8 cellular contexts compared by ENCODE assay signal in the genomic region with DNA sequence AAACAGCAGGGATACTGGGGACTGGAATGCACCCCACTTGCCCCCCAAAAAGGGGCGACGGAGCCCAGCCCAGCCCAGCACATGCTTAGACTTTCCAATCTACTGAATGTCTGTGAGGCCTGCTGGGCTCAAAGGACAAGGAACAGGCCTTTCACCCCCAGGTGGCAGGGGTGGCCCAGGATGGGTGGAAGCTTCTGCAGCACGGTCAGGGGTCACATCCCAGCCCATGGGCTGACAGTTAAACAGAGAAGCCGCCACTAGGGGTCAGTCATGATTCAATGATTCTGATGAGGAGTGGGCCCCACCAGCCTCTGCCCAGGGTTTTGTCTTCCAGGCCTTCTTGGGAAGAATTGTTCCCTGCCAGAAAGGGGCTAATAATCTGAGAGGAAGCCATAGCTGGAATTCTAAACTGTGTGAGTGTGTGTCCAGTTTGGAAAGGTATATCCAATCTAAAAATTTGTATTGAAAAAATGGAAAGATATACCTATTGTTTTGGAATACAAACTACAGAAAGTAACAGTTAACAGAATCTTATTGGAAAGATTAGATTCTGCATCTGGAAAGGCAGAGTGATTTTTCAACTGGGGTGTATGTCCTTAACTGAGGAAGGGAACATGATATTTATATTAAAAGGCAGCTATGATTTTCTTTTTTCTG. TPM values are rescaled to one million over a fixed set of nuclear protein-coding genes. Genes with fewer than 3 reads are reported as not detected.
DNase-seq lines count a peak whose midpoint lies in the region; ATAC-seq and TF ChIP-seq lines count a peak whose summit lies in the region.

No MANE protein-coding gene starts in this region.

- H3K4me2 ChIP-seq in OCI-LY7 (ENCODE audit: low read length) (no peak overlapping the region), hepatocyte (no peak overlapping the region)

- H3K4me1 Mint-ChIP-seq in activated naive CD4-positive, alpha-beta T cell treated with anti-CD3 and anti-CD28 coated beads for 36 hours (ENCODE audit: low read depth), result peaks cover 8% of the 10 kb centered on the region

- intact Hi-C loops in OCI-LY7 (cut with micrococcal nuclease; ENCODE audit: unreplicated experiment), result loop anchor here (1.0 to 5.0 kb wide), 2 partner anchors 71 to 114 kb away; no protein-coding TSS in a partner anchor
- intact Hi-C loops in activated naive CD4-positive, alpha-beta T cell treated with anti-CD3 and anti-CD28 coated beads for 36 hours (cut with micrococcal nuclease), result loop anchor here (1.0 to 5.0 kb wide), 3 partner anchors 60 to 114 kb away; no protein-coding TSS in a partner anchor

- H3K27ac ChIP-seq in HL-60 (replicated peaks) (no peak overlapping the region), OCI-LY7 (ENCODE audit: low read depth, low read length, poor library complexity, severe bottlenecking) (no peak overlapping the region), hepatocyte (no peak overlapping the region)

- TF ChIP-seq CTCF in HL-60 (IDR thresholded peaks at IDR 0.05; ENCODE audit: insufficient read depth, low read length) (peak; percentile 45), OCI-LY7 (conservative IDR thresholded peaks at IDR 0.05; ENCODE audit: low read length) (peak; percentile 86), hepatocyte (IDR thresholded peaks at IDR 0.05; ENCODE audit: poor library complexity) (peak; percentile 72)

- H3K4me3 Mint-ChIP-seq in activated naive CD4-positive, alpha-beta T cell treated with anti-CD3 and anti-CD28 coated beads for 36 hours, result no peak overlapping the region

- no peak overlapping the region for H3K4me3 ChIP-seq in HL-60 (replicated peaks; ENCODE audit: insufficient read depth, low read length)
- no peak overlapping the region for H3K4me3 ChIP-seq in OCI-LY7 (ENCODE audit: low read depth, low read length, poor library complexity, severe bottlenecking)
- H3K4me3 ChIP-seq in hepatocyte, result no peak overlapping the region

- H3K36me3 Mint-ChIP-seq in activated naive CD4-positive, alpha-beta T cell treated with anti-CD3 and anti-CD28 coated beads for 36 hours (ENCODE audit: low read depth), result no peaks in the 10 kb centered on the region

- H3K4me1 ChIP-seq in OCI-LY7 (ENCODE audit: insufficient read depth, low read length, poor library complexity, severe bottlenecking) (no peaks in the 10 kb centered on the region), hepatocyte (ENCODE audit: insufficient read depth) (peaks cover 13% of the 10 kb centered on the region)

- H2AFZ ChIP-seq in OCI-LY7 (ENCODE audit: low read length) (no peak overlapping the region), hepatocyte (no peak overlapping the region)

- WGBS in hepatocyte (ENCODE audit: low lambda C conversion rate, missing lambda C conversion rate), result 50% methylated on average over 4 of the region's 4 CpGs

- ATAC-seq in HG03439 (IDR thresholded peaks at IDR 0.05; ENCODE audit: unreplicated experiment) (no peak), GM18520 (IDR thresholded peaks at IDR 0.05; ENCODE audit: unreplicated experiment) (no peak)

- H3K27ac Mint-ChIP-seq in activated naive CD4-positive, alpha-beta T cell treated with anti-CD3 and anti-CD28 coated beads for 36 hours, result no peak overlapping the region

- in situ Hi-C loops in Caki2 (cut with HindIII; ENCODE audit: low pct_unique_long_range_greater_than_20kb, low sequenced_read_pairs), result no loop called here

- no TSS peak for BruUV-seq in OCI-LY7 (replicated peaks; lab: Mats Ljungman, UMichigan)

- H3K9me3 Mint-ChIP-seq in activated naive CD4-positive, alpha-beta T cell treated with anti-CD3 and anti-CD28 coated beads for 36 hours, result no peaks in the 10 kb centered on the region

- no peaks in the 10 kb centered on the region for H3K9me2 ChIP-seq in OCI-LY7 (ENCODE audit: insufficient read depth, low read length)
- H3K9me2 ChIP-seq in hepatocyte (replicated peaks; ENCODE audit: insufficient read depth), result no peaks in the 10 kb centered on the region

- POLR2A ChIA-PET in OCI-LY7 (lab: Charles Lee), result no interaction called here

- peaks cover 18% of the 10 kb centered on the region for H3K27me3 Mint-ChIP-seq in activated naive CD4-positive, alpha-beta T cell treated with anti-CD3 and anti-CD28 coated beads for 36 hours (ENCODE audit: low read depth)

- H3K79me2 ChIP-seq in OCI-LY7 (ENCODE audit: insufficient read depth, low read depth, low read length), result no peaks in the 10 kb centered on the region
- no peaks in the 10 kb centered on the region for H3K79me2 ChIP-seq in hepatocyte

- H3K36me3 ChIP-seq in OCI-LY7 (ENCODE audit: insufficient read depth, low read length) (no peaks in the 10 kb centered on the region), hepatocyte (replicated peaks; ENCODE audit: insufficient read depth, low read depth) (no peaks in the 10 kb centered on the region)

- CTCF ChIA-PET in OCI-LY7 (lab: Charles Lee; ENCODE audit: unreplicated experiment), result no interaction called here
- CTCF ChIA-PET in activated naive CD4-positive, alpha-beta T cell treated with anti-CD3 and anti-CD28 coated beads for 36 hours (lab: Charles Lee), result interaction anchor here (0.7 to 7.1 kb wide), 9 partner anchors 20 to 170 kb away, joined by 3 to 102 read pairs (median 3); no protein-coding TSS in a partner anchor

- no peaks in the 10 kb centered on the region for H4K20me1 ChIP-seq in OCI-LY7 (ENCODE audit: insufficient read depth, low read length)
- no peaks in the 10 kb centered on the region for H4K20me1 ChIP-seq in hepatocyte (ENCODE audit: insufficient read depth, poor library complexity, severe bottlenecking)

- H3K27me3 ChIP-seq in HL-60 (ENCODE audit: insufficient read depth, poor library complexity, severe bottlenecking) (peaks cover 22% of the 10 kb centered on the region), hepatocyte (peaks cover 8% of the 10 kb centered on the region)

- no peaks in the 10 kb centered on the region for H3K9me3 ChIP-seq in OCI-LY7 (ENCODE audit: low read length)
- H3K9me3 ChIP-seq in hepatocyte (ENCODE audit: low read depth), result no peaks in the 10 kb centered on the region

- DNase-seq in Caki2 (ENCODE audit: low read depth) (peak; percentile 19), HL-60 (ENCODE audit: low read depth in 1 of 2, low spot score in 1 of 2) (peak in 1 of 2 experiments; percentile 41), OCI-LY7 (ENCODE audit: low spot score) (peak; percentile 63), hepatocyte (ENCODE audit: low spot score) (peak; percentile 84)
- DNase-seq in activated naive CD4-positive, alpha-beta T cell treated with anti-CD3 and anti-CD28 coated beads for 36 hours, result peak; percentile 75
- peak; percentile 43 for DNase-seq in stimulated activated CD4-positive, alpha-beta T cell treated with anti-CD3 and anti-CD28 coated beads, Interleukin-12 subunit alpha, Interleukin-12 subunit beta, amount 100 ng/mL, for 4 hours

RNA-seq across cellular contexts. Expression of gene CHRNB4, which starts 2.2 kb away (rescaled TPM):
- 6.5 TPM in 1 of 2 replicates, not detected in the other for total RNA-seq in Caki2 (2014; rRNA removed; shearing (Covaris generic); ENCODE audit: low replicate concordance)
- total RNA-seq in OCI-LY7 (2014; rRNA removed; shearing (Covaris generic)), result not detected in 2 replicates
- total RNA-seq in OCI-LY7 (2022), result not detected in 2 replicates
- not detected for total RNA-seq in activated naive CD4-positive, alpha-beta T cell treated with anti-CD3 and anti-CD28 coated beads for 36 hours
- total RNA-seq in hepatocyte, result not detected in 2 replicates
- 0.48 TPM in 1 of 2 replicates, not detected in the other for polyA plus RNA-seq in hepatocyte

RNA-seq across cellular contexts. Expression of gene CHRNA3, which starts 18.0 kb away (rescaled TPM):
- not detected in 2 replicates for total RNA-seq in Caki2 (2014; rRNA removed; shearing (Covaris generic); ENCODE audit: low replicate concordance)
- total RNA-seq in OCI-LY7 (2014; rRNA removed; shearing (Covaris generic)), result not detected in 2 replicates
- not detected in 2 replicates for total RNA-seq in OCI-LY7 (2022)
- total RNA-seq in activated naive CD4-positive, alpha-beta T cell treated with anti-CD3 and anti-CD28 coated beads for 36 hours, result not detected
- total RNA-seq in hepatocyte, result 0.12 and 2.3 TPM in 2 replicates
- polyA plus RNA-seq in hepatocyte, result 1.7 and 2.5 TPM in 2 replicates
